In the genomic region with DNA sequence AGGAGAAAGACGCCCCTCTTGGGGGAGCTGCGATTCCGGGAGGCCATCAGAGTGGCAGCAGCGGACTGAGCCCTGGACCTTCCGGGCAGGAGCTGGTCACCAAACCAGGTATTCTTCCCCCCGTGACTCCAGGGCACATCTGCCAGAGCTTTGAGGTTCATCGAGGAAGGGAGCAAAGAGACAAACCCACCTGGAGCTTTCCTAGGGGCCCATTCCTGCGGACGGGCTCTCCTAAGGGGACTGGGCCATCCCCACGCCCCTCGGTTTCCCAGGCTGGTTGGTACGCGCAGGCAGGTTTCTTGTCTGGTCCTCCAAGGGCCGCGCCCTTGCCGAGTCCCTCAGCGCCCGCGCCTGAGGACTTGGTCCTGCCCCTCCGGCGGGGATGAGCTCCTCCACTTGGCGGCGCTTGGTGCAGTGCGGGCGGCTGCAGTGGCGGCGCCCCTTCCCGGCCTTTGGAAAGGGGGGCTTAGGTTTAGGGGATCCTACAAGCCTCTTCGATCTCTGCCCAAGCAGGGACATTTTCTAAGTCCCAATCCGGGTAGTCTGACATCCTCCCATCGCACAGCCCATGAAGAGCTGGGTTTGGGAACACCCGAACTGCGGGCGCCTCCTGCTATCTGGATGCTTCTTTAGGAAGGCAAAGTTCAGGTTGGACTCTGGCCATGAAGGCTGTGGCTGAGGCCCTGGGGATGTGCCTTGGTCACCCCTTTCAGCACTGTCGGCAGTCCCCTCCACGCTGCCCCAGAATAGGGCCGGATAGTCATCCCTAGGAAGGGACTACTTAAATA, we compare ENCODE assay signal across 8 cellular contexts. TPM values are rescaled to one million over a fixed set of nuclear protein-coding genes. Genes with fewer than 3 reads are reported as not detected.
DNase-seq lines count a peak whose midpoint lies in the region; ATAC-seq, FAIRE-seq and TF ChIP-seq lines count a peak whose summit lies in the region.

No MANE protein-coding gene starts in this region.

- H3K4me3 ChIP-seq in adipocyte (ENCODE audit: low read length) (peak overlapping the region; percentile 97), pancreas (peak overlapping the region; percentile 41 to 92 (median 64))

- FAIRE-seq in pancreas (lab: Jason Lieb, UNC), result no peak

- H3K4me1 ChIP-seq in adipocyte (ENCODE audit: control insufficient read depth, insufficient read depth, low read length) (peaks cover 45% of the 10 kb centered on the region), pancreas (peaks cover 3 to 18% (median 7%) of the 10 kb centered on the region in 3 donors)

- DNase-seq in activated T-cell treated with anti-CD3 and anti-CD28 coated beads, Interleukin-2, amount 50 U/mL, for 1 hour, result peak; percentile 29
- DNase-seq in activated T-cell treated with anti-CD3 and anti-CD28 coated beads for 4 hours, result no peak
- DNase-seq in NCI-H510A (lab: John Stamatoyannopoulos, UW), result peak; percentile 34
- peak; percentile 85 for DNase-seq in adipocyte (ENCODE audit: low read depth)
- DNase-seq in left cardiac atrium, result peak; percentile 69
- DNase-seq in pancreas, result peak; percentile 45 to 87 (median 72)

- no peaks in the 10 kb centered on the region for H3K27me3 ChIP-seq in adipocyte (replicated peaks; ENCODE audit: control insufficient read depth, insufficient read depth, low read length)
- no peaks in the 10 kb centered on the region for H3K27me3 ChIP-seq in pancreas

- H3K9ac ChIP-seq in adipocyte (ENCODE audit: low read length), result peak overlapping the region; percentile 97

- H3K9me3 ChIP-seq in adipocyte (ENCODE audit: control insufficient read depth, low read length), result no peaks in the 10 kb centered on the region
- no peaks in the 10 kb centered on the region for H3K9me3 ChIP-seq in pancreas

- peak; percentile 55 to 70 for ATAC-seq in left cardiac atrium
- ATAC-seq in pancreas, result peak; percentile 64 to 82 (median 74)
- no peak for ATAC-seq in GM21360 (IDR thresholded peaks at IDR 0.05; ENCODE audit: unreplicated experiment)
- ATAC-seq in HG03521 (IDR thresholded peaks at IDR 0.05; ENCODE audit: unreplicated experiment), result no peak

- intact Hi-C loops in left cardiac atrium (cut with DNase I), result loop anchor here in 1 of 2 donors (5.0 to 10.0 kb wide), 2 partner anchors 112 to 115 kb away; a partner anchor contains a TSS
- intact Hi-C loops in pancreas (cut with DNase I), result loop anchor here in 1 of 3 donors (10.0 kb wide), 1 partner anchor 52 kb away; a partner anchor contains a TSS

- H3K27ac ChIP-seq in pancreas, result peak overlapping the region; percentile 64 to 97 (median 90)

- peak in 1 of 4 donors; percentile 12 for TF ChIP-seq CTCF in pancreas (IDR thresholded peaks at IDR 0.05)

- WGBS in pancreas, 2 donors, result 1 to 3% methylated on average over 32 to 37 of the region's 37 CpGs

- peaks cover 22% of the 10 kb centered on the region for H3K36me3 ChIP-seq in adipocyte (ENCODE audit: control insufficient read depth, insufficient read depth, low read length, severe bottlenecking)
- no peaks in the 10 kb centered on the region for H3K36me3 ChIP-seq in pancreas

RNA-seq across cellular contexts. Expression of a gene that starts 0.5 kb away (rescaled TPM):
- total RNA-seq in left cardiac atrium, result 10 to 100 TPM; 27.2 to 36.7 TPM
- 1 to 10 TPM; 1.7 to 6.5 (median 2.6) TPM for total RNA-seq in pancreas
- 1 to 10 TPM; 3.6 to 5.0 TPM for polyA plus RNA-seq in pancreas

RNA-seq across cellular contexts. Expression of a gene that starts 55.6 kb away (rescaled TPM):
- 1 to 10 TPM; 2.2 to 2.9 TPM for total RNA-seq in left cardiac atrium
- total RNA-seq in pancreas, result 10 to 100 TPM in 2 of 6 donors, 1 to 10 TPM in 4; 3.6 to 11.5 (median 7.3) TPM
- polyA plus RNA-seq in pancreas, result 10 to 100 TPM; 13.1 to 14.8 TPM

Comparison
In these comparisons a context has a peak if more than half of its experiments do, and no peak if none do; other contexts are left out.
1. ATAC-seq: peak in left cardiac atrium (2 of 2) and pancreas (4 of 4); none in GM21360 (single experiment) and HG03521 (single experiment).